Comparison of ENCODE assay signal across 8 cellular contexts in the genomic region with DNA sequence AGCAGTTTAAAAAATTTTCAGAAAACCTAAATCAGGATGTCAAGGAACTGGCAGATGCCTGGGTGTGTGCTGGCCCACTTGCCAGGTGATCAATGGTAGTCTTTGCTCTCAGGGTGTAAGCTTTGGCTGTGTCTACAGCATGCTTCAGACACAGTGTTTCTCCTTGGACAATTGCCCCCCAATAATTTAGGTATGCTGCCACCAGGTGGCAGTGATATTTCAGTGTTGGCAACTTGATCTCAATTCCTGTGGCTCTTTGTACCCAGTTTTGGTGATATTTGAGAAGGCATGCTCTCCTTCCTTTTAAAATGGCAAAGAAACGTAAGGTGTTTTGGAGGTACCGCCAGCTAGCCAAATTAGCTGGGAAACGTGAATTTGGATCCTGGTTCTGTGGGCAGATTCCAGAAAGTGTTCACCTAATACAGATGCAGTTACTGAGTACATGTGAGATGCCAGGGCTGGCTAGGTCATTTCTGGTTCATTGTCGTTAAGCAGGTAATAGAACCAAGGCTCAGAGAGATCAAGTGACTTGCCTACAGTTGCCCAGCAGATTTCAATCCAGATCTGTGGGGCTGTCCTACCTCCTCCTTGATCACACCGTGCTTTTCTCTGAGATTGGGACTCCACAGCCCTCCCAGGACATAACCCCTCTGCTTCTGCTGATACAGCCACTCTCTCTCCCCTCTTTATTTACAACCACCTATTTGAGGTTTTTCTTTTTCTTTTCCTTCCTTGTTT.
DNase-seq lines count a peak whose midpoint lies in the region; ATAC-seq and TF ChIP-seq lines count a peak whose summit lies in the region.

No MANE protein-coding gene starts in this region.

- TF ChIP-seq POLR2A in HCT116 (IDR thresholded peaks at IDR 0.05; ENCODE audit: borderline replicate concordance, extremely low read depth, insufficient read depth, insufficient read length) = no peak

- DNase-seq in CD8-positive, alpha-beta T cell = peak; percentile 29 to 79 (median 55)
- peak; percentile 53 for DNase-seq in HCT116 (ENCODE audit: low read depth, low spot score)
- peak; percentile 46 to 63 for DNase-seq in PC-9
- peak; percentile 47 for DNase-seq in activated gamma-delta T cell treated with anti-CD3 and anti-CD28 coated beads, Interleukin-2, amount 50 U/mL, for 16 hours (ENCODE audit: low read depth)
- peak in 33 of 42 donors; percentile 32 to 85 (median 63) for DNase-seq in head of caudate nucleus
- DNase-seq in stimulated activated CD4-positive, alpha-beta T cell treated with anti-CD3 and anti-CD28 coated beads, Interleukin-15, amount 100 ng/mL, for 24 hours = peak; percentile 63

- peak; percentile 68 for ATAC-seq in CD8-positive, alpha-beta T cell
- ATAC-seq in HCT116 (peak; percentile 70), HG03520 (IDR thresholded peaks at IDR 0.05; ENCODE audit: unreplicated experiment) (no peak), HG02884 (IDR thresholded peaks at IDR 0.05; ENCODE audit: unreplicated experiment) (no peak)

- TF ChIP-seq CTCF in CD8-positive, alpha-beta T cell (IDR thresholded peaks at IDR 0.05) = peak; percentile 59
- TF ChIP-seq CTCF in HCT116 (IDR thresholded peaks at IDR 0.05 in 2 of 3, conservative IDR thresholded peaks at IDR 0.05 in 1 of 3; ENCODE audit: borderline replicate concordance in 1 of 3, insufficient read depth in 1 of 3, low read depth in 2 of 3, low read length in 2 of 3) (peak; percentile 72 to 95 (median 93)), PC-9 (conservative IDR thresholded peaks at IDR 0.05) (peak; percentile 85)

- H3K4me3 ChIP-seq in CD8-positive, alpha-beta T cell (ENCODE audit: low read depth, low read length) = no peak overlapping the region
- no peak overlapping the region for H3K4me3 ChIP-seq in HCT116 (replicated peaks in 1 of 2; ENCODE audit: low read depth in 1 of 2, low read length in 2 of 2)
- no peak overlapping the region for H3K4me3 ChIP-seq in PC-9

- peak; percentile 99 for TF ChIP-seq RAD21 in HCT116 (IDR thresholded peaks at IDR 0.05; ENCODE audit: low read depth)

- POLR2A ChIA-PET in CD8-positive, alpha-beta T cell (lab: Charles Lee) = no interaction called here
- POLR2A ChIA-PET in HCT116 (lab: Charles Lee) = no interaction called here
- POLR2A ChIA-PET in PC-9 (lab: Charles Lee; ENCODE audit: unreplicated experiment) = no interaction called here

- CTCF ChIA-PET in CD8-positive, alpha-beta T cell (lab: Charles Lee) = interaction anchor here (0.7 to 6.1 kb wide), 31 partner anchors 8 to 257 kb away, joined by 3 to 55 read pairs (median 4); no protein-coding TSS in a partner anchor
- CTCF ChIA-PET in HCT116 (lab: Charles Lee) = interaction anchor here (0.6 to 4.5 kb wide), 14 partner anchors 8 to 719 kb away, joined by 3 to 28 read pairs (median 4); no protein-coding TSS in a partner anchor
- CTCF ChIA-PET in PC-9 (lab: Charles Lee) = interaction anchor here (0.6 to 1.2 kb wide), 3 partner anchors 74 to 851 kb away, joined by 3 to 4 read pairs (median 4); no protein-coding TSS in a partner anchor

- no peaks in the 10 kb centered on the region for H3K9me3 Mint-ChIP-seq in CD8-positive, alpha-beta T cell

- peaks cover 24% of the 10 kb centered on the region for H3F3A ChIP-seq in PC-9 (ENCODE audit: insufficient read depth, low read depth)

- no peak overlapping the region for H3K9ac ChIP-seq in HCT116 (ENCODE audit: low read length)

- no peak overlapping the region for H3K4me2 ChIP-seq in HCT116 (ENCODE audit: low read length)
- H3K4me2 ChIP-seq in PC-9 = no peak overlapping the region

- H4K20me1 ChIP-seq in HCT116 (ENCODE audit: insufficient read depth) (no peaks in the 10 kb centered on the region), PC-9 (ENCODE audit: insufficient read depth) (peaks cover 6% of the 10 kb centered on the region; the same call in 1 of the 2 replicates)

- H3K4me1 Mint-ChIP-seq in CD8-positive, alpha-beta T cell (ENCODE audit: low read depth) = peaks cover 4% of the 10 kb centered on the region

- H3K36me3 Mint-ChIP-seq in CD8-positive, alpha-beta T cell = peaks cover 36% of the 10 kb centered on the region

- H3K36me3 ChIP-seq in CD8-positive, alpha-beta T cell (ENCODE audit: insufficient read depth, low read length) = no peaks in the 10 kb centered on the region
- H3K36me3 ChIP-seq in HCT116 (ENCODE audit: control insufficient read depth in 1 of 2, insufficient read depth in 2 of 2, low read length in 2 of 2) = peaks cover 0 to 9% of the 10 kb centered on the region in 2 experiments; a peak in 1 of 4 replicates
- H3K36me3 ChIP-seq in PC-9 (ENCODE audit: low read depth) = no peaks in the 10 kb centered on the region

- intact Hi-C loops in CD8-positive, alpha-beta T cell (cut with DNase I, micrococcal nuclease) = loop anchor here (1.0 to 2.0 kb wide), 6 partner anchors 74 to 251 kb away; no protein-coding TSS in a partner anchor
- intact Hi-C loops in HCT116 (cut with micrococcal nuclease) = loop anchor here (1.0 to 10.0 kb wide), 5 partner anchors 74 to 256 kb away; no protein-coding TSS in a partner anchor
- intact Hi-C loops in PC-9 (cut with micrococcal nuclease; ENCODE audit: unreplicated experiment) = loop anchor here (2.0 to 5.0 kb wide), 2 partner anchors 74 to 99 kb away; no protein-coding TSS in a partner anchor
- intact Hi-C loops in head of caudate nucleus (cut with DNase I) = loop anchor here (10.0 kb wide), 1 partner anchor 71 kb away; no protein-coding TSS in a partner anchor

- H2AFZ ChIP-seq in HCT116 (ENCODE audit: low read depth, low read length, poor library complexity, severe bottlenecking) = no peak overlapping the region
- H2AFZ ChIP-seq in PC-9 = no peak overlapping the region

- H3K4me3 Mint-ChIP-seq in CD8-positive, alpha-beta T cell = no peak overlapping the region

- H3K27ac ChIP-seq in CD8-positive, alpha-beta T cell (ENCODE audit: low read depth, low read length) = no peak overlapping the region
- no peak overlapping the region for H3K27ac ChIP-seq in HCT116 (ENCODE audit: low read depth, low read length)
- no peak overlapping the region for H3K27ac ChIP-seq in PC-9

- H3K9me3 ChIP-seq in CD8-positive, alpha-beta T cell (ENCODE audit: low read length) = no peaks in the 10 kb centered on the region
- H3K9me3 ChIP-seq in HCT116 (ENCODE audit: control insufficient read depth in 1 of 2, insufficient read depth in 1 of 2, low read depth in 1 of 2, low read length in 2 of 2) (no peaks in the 10 kb centered on the region), PC-9 (ENCODE audit: insufficient read depth, low read depth) (no peaks in the 10 kb centered on the region)

- BruUV-seq in HCT116 (replicated peaks; lab: Mats Ljungman, UMichigan) (no TSS peak), PC-9 (replicated peaks; lab: Mats Ljungman, UMichigan) (TSS peak; percentile 5)

- no peaks in the 10 kb centered on the region for H3K27me3 ChIP-seq in CD8-positive, alpha-beta T cell (ENCODE audit: insufficient read depth, low read length)
- H3K27me3 ChIP-seq in HCT116 (ENCODE audit: insufficient read depth, low read length) (no peaks in the 10 kb centered on the region), PC-9 (ENCODE audit: insufficient read depth, low read depth) (no peaks in the 10 kb centered on the region)

- no peak overlapping the region for H3K27ac Mint-ChIP-seq in CD8-positive, alpha-beta T cell

- H3K9me2 ChIP-seq in HCT116 (ENCODE audit: insufficient read depth) (no peaks in the 10 kb centered on the region), PC-9 (ENCODE audit: insufficient read depth) (no peaks in the 10 kb centered on the region)

- no peaks in the 10 kb centered on the region for H3K4me1 ChIP-seq in CD8-positive, alpha-beta T cell (ENCODE audit: insufficient read depth, low read length)
- H3K4me1 ChIP-seq in HCT116 (ENCODE audit: control insufficient read depth in 1 of 2, insufficient read depth in 2 of 2, low read length in 2 of 2) = peaks cover 5 to 35% of the 10 kb centered on the region in 2 experiments; a peak in 3 of 4 replicates
- H3K4me1 ChIP-seq in PC-9 (replicated peaks; ENCODE audit: insufficient read depth) = peaks cover 28% of the 10 kb centered on the region

- H3K79me2 ChIP-seq in HCT116 (ENCODE audit: insufficient read depth, low read length) = peaks cover 48% of the 10 kb centered on the region
- peaks cover 21% of the 10 kb centered on the region for H3K79me2 ChIP-seq in PC-9 (ENCODE audit: low read depth)

- no peaks in the 10 kb centered on the region for H3K27me3 Mint-ChIP-seq in CD8-positive, alpha-beta T cell (ENCODE audit: low read depth)

- RAD21 ChIA-PET in HCT116 (lab: Charles Lee; ENCODE audit: low non-redundant PET in 1 of 2, low total read pairs in 2 of 2, uncharacterized antibody in 2 of 2, unreplicated experiment in 2 of 2) = interaction anchor here in 1 of 2 experiments (0.7 kb wide), 1 partner anchor 74 kb away, joined by 3 read pairs; no protein-coding TSS in a partner anchor

TF ChIP-seq in HCT116, 20 proteins besides CTCF, POLR2A, EP300 and RAD21 (continues in another document):
- TF ChIP-seq EGR1 (IDR thresholded peaks at IDR 0.05; ENCODE audit: low read depth) (no peak), FOSL1 (IDR thresholded peaks at IDR 0.05; ENCODE audit: low read depth) (no peak), EZH2 (IDR thresholded peaks at IDR 0.05) (no peak), SIN3A (IDR thresholded peaks at IDR 0.05; ENCODE audit: low read depth) (no peak), POLR2AphosphoS5 (IDR thresholded peaks at IDR 0.05; ENCODE audit: low read depth, low read length) (peak; percentile 31; the same call in 1 of the 2 replicates), JUND (IDR thresholded peaks at IDR 0.05) (no peak), SP1 (IDR thresholded peaks at IDR 0.05; ENCODE audit: low read depth) (no peak)
- TF ChIP-seq, protein P1, sequence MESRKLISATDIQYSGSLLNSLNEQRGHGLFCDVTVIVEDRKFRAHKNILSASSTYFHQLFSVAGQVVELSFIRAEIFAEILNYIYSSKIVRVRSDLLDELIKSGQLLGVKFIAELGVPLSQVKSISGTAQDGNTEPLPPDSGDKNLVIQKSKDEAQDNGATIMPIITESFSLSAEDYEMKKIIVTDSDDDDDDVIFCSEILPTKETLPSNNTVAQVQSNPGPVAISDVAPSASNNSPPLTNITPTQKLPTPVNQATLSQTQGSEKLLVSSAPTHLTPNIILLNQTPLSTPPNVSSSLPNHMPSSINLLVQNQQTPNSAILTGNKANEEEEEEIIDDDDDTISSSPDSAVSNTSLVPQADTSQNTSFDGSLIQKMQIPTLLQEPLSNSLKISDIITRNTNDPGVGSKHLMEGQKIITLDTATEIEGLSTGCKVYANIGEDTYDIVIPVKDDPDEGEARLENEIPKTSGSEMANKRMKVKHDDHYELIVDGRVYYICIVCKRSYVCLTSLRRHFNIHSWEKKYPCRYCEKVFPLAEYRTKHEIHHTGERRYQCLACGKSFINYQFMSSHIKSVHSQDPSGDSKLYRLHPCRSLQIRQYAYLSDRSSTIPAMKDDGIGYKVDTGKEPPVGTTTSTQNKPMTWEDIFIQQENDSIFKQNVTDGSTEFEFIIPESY (IDR thresholded peaks at IDR 0.05; ENCODE audit: extremely low read depth, insufficient replicate concordance, low read length) = peak; percentile 20
- TF ChIP-seq, protein P2, sequence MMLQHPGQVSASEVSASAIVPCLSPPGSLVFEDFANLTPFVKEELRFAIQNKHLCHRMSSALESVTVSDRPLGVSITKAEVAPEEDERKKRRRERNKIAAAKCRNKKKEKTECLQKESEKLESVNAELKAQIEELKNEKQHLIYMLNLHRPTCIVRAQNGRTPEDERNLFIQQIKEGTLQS (IDR thresholded peaks at IDR 0.05) = no peak

Comparison
In these comparisons a context has a peak if more than half of its experiments do, and no peak if none do; other contexts are left out.
1. ATAC-seq: peak in CD8-positive, alpha-beta T cell (single experiment) and HCT116 (single experiment); none in HG03520 (single experiment) and HG02884 (single experiment).
2. Peak in every context shown above with its lines, with median percentiles within 50 percentile points of each other: DNase-seq and CTCF ChIP-seq.